2 cellular contexts compared by ENCODE assay signal in the genomic region with DNA sequence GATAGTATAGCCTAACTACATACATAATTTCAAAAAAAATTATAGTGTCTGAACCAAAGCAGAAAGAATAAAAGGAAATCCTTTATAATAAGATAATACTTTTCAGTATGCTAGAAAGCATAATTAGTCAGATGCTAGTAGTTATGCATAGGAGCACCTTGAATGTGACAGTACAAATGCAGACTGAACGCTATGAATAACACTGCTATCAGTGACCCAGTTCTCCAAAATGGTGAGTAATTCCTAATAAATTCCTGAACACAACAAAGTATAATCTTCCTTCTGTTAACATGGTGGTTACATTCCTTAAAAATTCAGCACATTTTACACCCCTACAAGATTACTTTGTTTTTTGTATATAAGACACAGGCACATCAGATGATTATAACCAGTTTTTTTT.
TF ChIP-seq lines count a peak whose summit lies in the region.

No MANE protein-coding gene starts in this region.

TF ChIP-seq in SK-N-SH, 30 proteins besides CTCF, POLR2A, EP300 and RAD21 (continued from another document):
- TF ChIP-seq IRF3 (IDR thresholded peaks at IDR 0.05; ENCODE audit: low read depth, low read length), result no peak
- TF ChIP-seq ELF1 (IDR thresholded peaks at IDR 0.05), result no peak
- TF ChIP-seq YY1 (IDR thresholded peaks at IDR 0.05; ENCODE audit: low read depth), result no peak
- TF ChIP-seq, protein P1, sequence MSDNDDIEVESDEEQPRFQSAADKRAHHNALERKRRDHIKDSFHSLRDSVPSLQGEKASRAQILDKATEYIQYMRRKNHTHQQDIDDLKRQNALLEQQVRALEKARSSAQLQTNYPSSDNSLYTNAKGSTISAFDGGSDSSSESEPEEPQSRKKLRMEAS (IDR thresholded peaks at IDR 0.05; ENCODE audit: low read depth), result no peak
- no peak for TF ChIP-seq GABPA (IDR thresholded peaks at IDR 0.05; ENCODE audit: low read depth)

TF ChIP-seq in WTC11, 78 proteins besides CTCF, POLR2A, EP300 and RAD21 (continued from another document):
- no peak for TF ChIP-seq FOXP4 (CRISPR knock-in tag; IDR thresholded peaks at IDR 0.05)
- no peak for TF ChIP-seq FOXP1 (CRISPR knock-in tag; IDR thresholded peaks at IDR 0.05; ENCODE audit: borderline replicate concordance)
- TF ChIP-seq, protein P2, sequence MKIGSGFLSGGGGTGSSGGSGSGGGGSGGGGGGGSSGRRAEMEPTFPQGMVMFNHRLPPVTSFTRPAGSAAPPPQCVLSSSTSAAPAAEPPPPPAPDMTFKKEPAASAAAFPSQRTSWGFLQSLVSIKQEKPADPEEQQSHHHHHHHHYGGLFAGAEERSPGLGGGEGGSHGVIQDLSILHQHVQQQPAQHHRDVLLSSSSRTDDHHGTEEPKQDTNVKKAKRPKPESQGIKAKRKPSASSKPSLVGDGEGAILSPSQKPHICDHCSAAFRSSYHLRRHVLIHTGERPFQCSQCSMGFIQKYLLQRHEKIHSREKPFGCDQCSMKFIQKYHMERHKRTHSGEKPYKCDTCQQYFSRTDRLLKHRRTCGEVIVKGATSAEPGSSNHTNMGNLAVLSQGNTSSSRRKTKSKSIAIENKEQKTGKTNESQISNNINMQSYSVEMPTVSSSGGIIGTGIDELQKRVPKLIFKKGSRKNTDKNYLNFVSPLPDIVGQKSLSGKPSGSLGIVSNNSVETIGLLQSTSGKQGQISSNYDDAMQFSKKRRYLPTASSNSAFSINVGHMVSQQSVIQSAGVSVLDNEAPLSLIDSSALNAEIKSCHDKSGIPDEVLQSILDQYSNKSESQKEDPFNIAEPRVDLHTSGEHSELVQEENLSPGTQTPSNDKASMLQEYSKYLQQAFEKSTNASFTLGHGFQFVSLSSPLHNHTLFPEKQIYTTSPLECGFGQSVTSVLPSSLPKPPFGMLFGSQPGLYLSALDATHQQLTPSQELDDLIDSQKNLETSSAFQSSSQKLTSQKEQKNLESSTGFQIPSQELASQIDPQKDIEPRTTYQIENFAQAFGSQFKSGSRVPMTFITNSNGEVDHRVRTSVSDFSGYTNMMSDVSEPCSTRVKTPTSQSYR (CRISPR knock-in tag; IDR thresholded peaks at IDR 0.05), result no peak
- no peak for TF ChIP-seq GRHL2 (CRISPR knock-in tag; IDR thresholded peaks at IDR 0.05; ENCODE audit: insufficient replicate concordance, severe bottlenecking)
- TF ChIP-seq NFYB (CRISPR knock-in tag; conservative IDR thresholded peaks at IDR 0.05; ENCODE audit: low read depth), result no peak
- TF ChIP-seq ATF6 (CRISPR knock-in tag; IDR thresholded peaks at IDR 0.05), result no peak
- TF ChIP-seq, protein P3, sequence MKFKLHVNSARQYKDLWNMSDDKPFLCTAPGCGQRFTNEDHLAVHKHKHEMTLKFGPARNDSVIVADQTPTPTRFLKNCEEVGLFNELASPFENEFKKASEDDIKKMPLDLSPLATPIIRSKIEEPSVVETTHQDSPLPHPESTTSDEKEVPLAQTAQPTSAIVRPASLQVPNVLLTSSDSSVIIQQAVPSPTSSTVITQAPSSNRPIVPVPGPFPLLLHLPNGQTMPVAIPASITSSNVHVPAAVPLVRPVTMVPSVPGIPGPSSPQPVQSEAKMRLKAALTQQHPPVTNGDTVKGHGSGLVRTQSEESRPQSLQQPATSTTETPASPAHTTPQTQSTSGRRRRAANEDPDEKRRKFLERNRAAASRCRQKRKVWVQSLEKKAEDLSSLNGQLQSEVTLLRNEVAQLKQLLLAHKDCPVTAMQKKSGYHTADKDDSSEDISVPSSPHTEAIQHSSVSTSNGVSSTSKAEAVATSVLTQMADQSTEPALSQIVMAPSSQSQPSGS (CRISPR knock-in tag; IDR thresholded peaks at IDR 0.05; ENCODE audit: borderline replicate concordance, low read depth), result no peak
- no peak for TF ChIP-seq ZNF263 (CRISPR knock-in tag; IDR thresholded peaks at IDR 0.05; ENCODE audit: low read depth)
- TF ChIP-seq TEAD1 (CRISPR knock-in tag; IDR thresholded peaks at IDR 0.05), result no peak
- TF ChIP-seq ZBTB43 (CRISPR knock-in tag; IDR thresholded peaks at IDR 0.05), result no peak
- no peak for TF ChIP-seq TP53 (CRISPR knock-in tag; IDR thresholded peaks at IDR 0.05)
- no peak for TF ChIP-seq ERG (CRISPR knock-in tag; IDR thresholded peaks at IDR 0.05)
- TF ChIP-seq ZBTB21 (CRISPR knock-in tag; IDR thresholded peaks at IDR 0.05; ENCODE audit: borderline replicate concordance), result no peak
- TF ChIP-seq, protein P1 (CRISPR knock-in tag; IDR thresholded peaks at IDR 0.05), result no peak
- no peak for TF ChIP-seq CREB1 (CRISPR knock-in tag; IDR thresholded peaks at IDR 0.05)
